Comparison of ENCODE assay signal across 25 cellular contexts in the genomic region with DNA sequence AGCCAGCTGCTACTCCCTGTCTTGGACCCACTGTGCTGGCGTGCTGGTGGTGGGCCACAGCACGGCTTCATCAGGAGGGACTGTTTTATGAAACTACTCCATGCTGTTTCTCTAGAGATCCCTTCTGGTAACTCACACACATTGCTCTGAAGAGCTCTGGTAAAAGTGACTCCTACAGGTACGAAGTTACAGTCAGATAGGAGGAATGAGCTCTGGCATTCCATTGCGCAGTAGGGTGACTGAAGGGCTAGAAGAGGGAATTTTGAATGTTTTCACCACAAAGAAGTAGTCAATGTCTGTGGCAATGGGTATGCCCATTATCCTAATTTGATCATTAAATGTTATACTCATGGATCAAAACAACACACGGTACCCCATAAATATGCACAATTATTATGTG. TPM values are rescaled to one million over a fixed set of nuclear protein-coding genes. Genes with fewer than 3 reads are reported as not detected.
"Had no signal": no experiment of that assay in that cellular context is flagged by ENCODE, and none has a peak within 500 bp of the region (broad histone marks: within the 10 kb centered on the region; RNA-seq: fewer than 3 reads in every experiment).

No MANE protein-coding gene starts in this region.

- DNase-seq: activated CD4-positive, alpha-beta T cell treated with anti-CD3 and anti-CD28 coated beads for 36 hours; activated CD4-positive, CD25-positive, alpha-beta regulatory T cell; activated CD8-positive, alpha-beta T cell treated with anti-CD3 and anti-CD28 coated beads, Interleukin-2, amount 10 ng/mL, durations not matched to agents 7 days and 5 days; activated naive CD4-positive, alpha-beta T cell; activated T-cell treated with anti-CD3 and anti-CD28 coated beads for 4 hours; activated T-cell treated with anti-CD3 and anti-CD28 coated beads, Interleukin-2, amount 50 U/mL, for 72 hours; cerebellar nuclear complex; dorsolateral prefrontal cortex; effector memory CD4-positive, alpha-beta T cell; erythroblast; hypothalamus; kidney glomerular epithelial cell; lower lobe of right lung; psoas muscle; stimulated activated CD4-positive, alpha-beta T cell treated with anti-CD3 and anti-CD28 coated beads, Interleukin-2, amount 100 ng/mL, for 48 hours; stimulated activated naive CD4-positive, alpha-beta T cell treated with Interleukin-2 at 50 U/mL for 16 hours; T-cell had no signal

- H3K9me3 ChIP-seq: colonic mucosa, lower lobe of right lung, ovary, psoas muscle, tibial nerve had no signal

- H3K4me3 ChIP-seq: cardiac muscle cell, colonic mucosa, dorsolateral prefrontal cortex, lower lobe of right lung, ovary, psoas muscle, tibial nerve had no signal

- ATAC-seq: activated CD4-positive, alpha-beta T cell treated with anti-CD3 and anti-CD28 coated beads for 36 hours; activated CD8-positive, alpha-beta memory T cell treated with anti-CD3 and anti-CD28 coated beads, Interleukin-2, amount 10 ng/mL, durations not matched to agents 7 days and 5 days; activated CD8-positive, alpha-beta T cell treated with anti-CD3 and anti-CD28 coated beads, Interleukin-2, amount 10 ng/mL, durations not matched to agents 7 days and 5 days; activated naive CD4-positive, alpha-beta T cell treated with anti-CD3 and anti-CD28 coated beads, Interleukin-2, amount 50 U/mL, for 72 hours; activated T-cell treated with anti-CD3 and anti-CD28 coated beads, Interleukin-2, amount 50 U/mL, for 72 hours; psoas muscle; T-cell had no signal

- H3K4me1 ChIP-seq: colonic mucosa, lower lobe of right lung, psoas muscle, tibial nerve had no signal

- H3K27me3 ChIP-seq: cardiac muscle cell, colonic mucosa, ovary, tibial nerve had no signal

- H3K36me3 ChIP-seq: cardiac muscle cell, colonic mucosa, lower lobe of right lung, ovary, tibial nerve had no signal

- H3K27ac ChIP-seq: colonic mucosa, dorsolateral prefrontal cortex, lower lobe of right lung, ovary, psoas muscle, tibial nerve had no signal

RNA-seq across cellular contexts. Expression of a gene that starts 0.6 kb away (rescaled TPM):
- total RNA-seq: activated CD4-positive, alpha-beta T cell treated with anti-CD3 and anti-CD28 coated beads for 36 hours; activated CD8-positive, alpha-beta memory T cell treated with anti-CD3 and anti-CD28 coated beads, Interleukin-2, amount 10 ng/mL, durations not matched to agents 7 days and 5 days; activated CD8-positive, alpha-beta T cell treated with anti-CD3 and anti-CD28 coated beads, Interleukin-2, amount 10 ng/mL, durations not matched to agents 7 days and 5 days; activated naive CD4-positive, alpha-beta T cell treated with anti-CD3 and anti-CD28 coated beads, Interleukin-2, amount 50 U/mL, for 72 hours; activated T-cell treated with anti-CD3 and anti-CD28 coated beads, Interleukin-2, amount 50 U/mL, for 72 hours; mononuclear cell; tibial nerve; urinary bladder had no signal
- polyA plus RNA-seq: psoas muscle had no signal
